ENCODE assay signal across 11 cellular contexts in genomic region chr6:165849539-165850430, GRCh38.
DNase-seq lines count a peak whose midpoint lies in the region; ATAC-seq and TF ChIP-seq lines count a peak whose summit lies in the region.
"Had no signal": no experiment of that assay in that cellular context is flagged by ENCODE, and none has a peak within 500 bp of the region (broad histone marks: within the 10 kb centered on the region; RNA-seq: fewer than 3 reads in every experiment).

No MANE protein-coding gene starts in this region.

- H3K4me3 ChIP-seq in fibroblast of pulmonary artery (replicated peaks; ENCODE audit: low read depth, low read length) (peak overlapping the region; percentile 19), parathyroid adenoma (ENCODE audit: low read depth, low read length) (no peak overlapping the region), Caco-2 (ENCODE audit: low read depth, low read length) (no peak overlapping the region)

- H3K4me1 Mint-ChIP-seq in Caco-2 (ENCODE audit: low read depth, unreplicated experiment) (no peaks in the 10 kb centered on the region), Calu3 (ENCODE audit: low read depth, unreplicated experiment) (peaks cover 18% of the 10 kb centered on the region)

- H3K36me3 ChIP-seq in parathyroid adenoma (ENCODE audit: control insufficient read depth, insufficient read depth, low read length) = no peaks in the 10 kb centered on the region
- no peaks in the 10 kb centered on the region for H3K36me3 ChIP-seq in Caco-2 (ENCODE audit: control insufficient read depth, insufficient read depth, low read length)

- H3K36me3 Mint-ChIP-seq in Caco-2 (ENCODE audit: insufficient read depth, unreplicated experiment) (no peaks in the 10 kb centered on the region), Calu3 (ENCODE audit: insufficient read depth, unreplicated experiment) (peaks cover 6% of the 10 kb centered on the region)
- H3K36me3 Mint-ChIP-seq: activated naive CD4-positive, alpha-beta T cell treated with anti-CD3 and anti-CD28 coated beads, Interleukin-2, amount 50 U/mL, for 24 hours; memory B cell had no signal

- intact Hi-C loops in Caco-2 (cut with micrococcal nuclease; ENCODE audit: unreplicated experiment) (loop anchor here (1.0 to 10.0 kb wide), 3 partner anchors 120 to 409 kb away; no protein-coding TSS in a partner anchor), Calu3 (cut with micrococcal nuclease; ENCODE audit: unreplicated experiment) (loop anchor here (1.0 to 10.0 kb wide), 5 partner anchors 120 to 605 kb away; partner anchors contain the start of gene PDE10A)

- CTCF ChIA-PET in Caco-2 (lab: Charles Lee) (interaction anchor here (1.4 to 1.5 kb wide), 2 partner anchors 9 to 410 kb away, joined by 6 to 14 read pairs; no protein-coding TSS in a partner anchor), Calu3 (lab: Charles Lee) (interaction anchor here (0.6 to 1.6 kb wide), 5 partner anchors 8 to 441 kb away, joined by 3 to 14 read pairs (median 4); no protein-coding TSS in a partner anchor)

- H3K4me2 ChIP-seq in parathyroid adenoma (ENCODE audit: low read length) = peak overlapping the region; percentile 40

- POLR2A ChIA-PET in Caco-2 (lab: Charles Lee) = no interaction called here

- no peak overlapping the region for H3K9ac ChIP-seq in parathyroid adenoma

- H3K27ac Mint-ChIP-seq in Caco-2 (ENCODE audit: unreplicated experiment) (no peak overlapping the region), Calu3 (ENCODE audit: unreplicated experiment) (no peak overlapping the region)
- H3K27ac Mint-ChIP-seq: activated CD4-positive, alpha-beta T cell treated with anti-CD3 and anti-CD28 coated beads, Interleukin-2, amount 10 ng/mL, durations not matched to agents 7 days and 5 days; activated naive CD4-positive, alpha-beta T cell treated with anti-CD3 and anti-CD28 coated beads, Interleukin-2, amount 50 U/mL, for 24 hours; memory B cell had no signal

- no peaks in the 10 kb centered on the region for H3K9me3 Mint-ChIP-seq in Caco-2 (ENCODE audit: unreplicated experiment)
- H3K9me3 Mint-ChIP-seq in Calu3 (ENCODE audit: low read depth, unreplicated experiment) = no peaks in the 10 kb centered on the region
- H3K9me3 Mint-ChIP-seq: activated CD4-positive, alpha-beta T cell treated with anti-CD3 and anti-CD28 coated beads, Interleukin-2, amount 10 ng/mL, durations not matched to agents 7 days and 5 days; activated naive CD4-positive, alpha-beta T cell treated with anti-CD3 and anti-CD28 coated beads, Interleukin-2, amount 50 U/mL, for 24 hours; memory B cell had no signal

- H3K79me2 ChIP-seq in parathyroid adenoma = no peaks in the 10 kb centered on the region

- H3K9me3 ChIP-seq in parathyroid adenoma (ENCODE audit: control insufficient read depth, low read length) = no peaks in the 10 kb centered on the region
- H3K9me3 ChIP-seq in Caco-2 = no peaks in the 10 kb centered on the region

- no peak overlapping the region for H3K27ac ChIP-seq in parathyroid adenoma

- BruUV-seq in Caco-2 (replicated peaks; lab: Mats Ljungman, UMichigan) (no TSS peak), Calu3 (replicated peaks; lab: Mats Ljungman, UMichigan) (no TSS peak)

- no peak overlapping the region for H3K4me3 Mint-ChIP-seq in Caco-2 (ENCODE audit: unreplicated experiment)
- no peak overlapping the region for H3K4me3 Mint-ChIP-seq in Calu3 (ENCODE audit: low read depth, unreplicated experiment)
- H3K4me3 Mint-ChIP-seq: activated CD4-positive, alpha-beta T cell treated with anti-CD3 and anti-CD28 coated beads, Interleukin-2, amount 10 ng/mL, durations not matched to agents 7 days and 5 days; activated naive CD4-positive, alpha-beta T cell treated with anti-CD3 and anti-CD28 coated beads, Interleukin-2, amount 50 U/mL, for 24 hours; memory B cell had no signal

- no peak overlapping the region for H2AFZ ChIP-seq in parathyroid adenoma

- peak; percentile 32 for DNase-seq in fibroblast of pulmonary artery (ENCODE audit: low read depth)
- DNase-seq in NOMO-1 treated with dmso at 0.1 percent for 144 hours (lab: John Stamatoyannopoulos, UW; ENCODE audit: unreplicated experiment) = no peak
- no peak for DNase-seq in Caco-2
- DNase-seq in Calu3 = no peak

- peak; percentile 8 for ATAC-seq in GM21367 (IDR thresholded peaks at IDR 0.05; ENCODE audit: unreplicated experiment)
- ATAC-seq in HG02981 (IDR thresholded peaks at IDR 0.05; ENCODE audit: unreplicated experiment) = peak; percentile 10
- ATAC-seq in HG03039 (IDR thresholded peaks at IDR 0.05; ENCODE audit: unreplicated experiment) = no peak

- H3K27me3 Mint-ChIP-seq in Caco-2 (ENCODE audit: insufficient read depth, unreplicated experiment) (peaks cover 10% of the 10 kb centered on the region), Calu3 (ENCODE audit: unreplicated experiment) (peaks cover 15% of the 10 kb centered on the region)

- TF ChIP-seq CTCF in fibroblast of pulmonary artery (IDR thresholded peaks at IDR 0.05; ENCODE audit: low read length, missing control alignments) = no peak
- no peak for TF ChIP-seq CTCF in parathyroid adenoma (IDR thresholded peaks at IDR 0.05)
- no peak for TF ChIP-seq CTCF in Caco-2 (IDR thresholded peaks at IDR 0.05; ENCODE audit: insufficient read depth in 1 of 2, low read depth in 1 of 2, low read length in 1 of 2, severe bottlenecking in 1 of 2, unreplicated experiment in 1 of 2)
- no peak for TF ChIP-seq CTCF in Calu3 (IDR thresholded peaks at IDR 0.05; ENCODE audit: unreplicated experiment)

- no peaks in the 10 kb centered on the region for H3K27me3 ChIP-seq in parathyroid adenoma (ENCODE audit: control insufficient read depth, insufficient read depth, low read length)
- H3K27me3 ChIP-seq in Caco-2 (replicated peaks; ENCODE audit: control insufficient read depth, insufficient read depth, low read length) = no peaks in the 10 kb centered on the region

- H3K4me1 ChIP-seq in parathyroid adenoma = no peaks in the 10 kb centered on the region
- no peaks in the 10 kb centered on the region for H3K4me1 ChIP-seq in Caco-2
